In the genomic region with DNA sequence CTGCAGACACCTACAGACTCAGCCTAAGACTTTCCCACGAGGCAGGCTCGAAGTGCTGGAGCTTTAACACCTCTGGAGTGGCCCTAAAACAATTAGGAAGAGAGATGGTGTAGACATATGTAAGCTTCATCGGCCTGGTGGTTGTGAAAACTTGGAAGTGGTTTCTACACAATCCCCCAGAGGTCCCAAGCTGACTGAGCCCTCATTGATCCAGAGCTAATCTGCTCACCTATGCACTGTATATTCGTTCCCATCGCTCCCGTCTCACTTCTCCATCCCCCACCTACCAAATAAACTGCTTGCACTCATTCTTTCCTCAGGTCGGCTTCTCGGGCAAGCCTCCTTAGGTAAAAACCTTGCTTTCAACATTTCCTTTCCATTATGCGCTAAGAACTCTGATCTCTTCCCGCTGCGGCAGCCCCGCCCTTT, we compare ENCODE assay signal across 9 cellular contexts. TPM values are rescaled to one million over a fixed set of nuclear protein-coding genes. Genes with fewer than 3 reads are reported as not detected.
DNase-seq lines count a peak whose midpoint lies in the region; ATAC-seq and TF ChIP-seq lines count a peak whose summit lies in the region.
"Had no signal": no experiment of that assay in that cellular context is flagged by ENCODE, and none has a peak within 500 bp of the region (broad histone marks: within the 10 kb centered on the region; RNA-seq: fewer than 3 reads in every experiment).

No MANE protein-coding gene starts in this region.

- TF ChIP-seq EP300 in sigmoid colon (IDR thresholded peaks at IDR 0.05): no peak

- H3K4me3 ChIP-seq in fibroblast of pulmonary artery (replicated peaks; ENCODE audit: low read depth, low read length) (peak overlapping the region; percentile 74), sigmoid colon (peak overlapping the region; percentile 61 to 71 (median 67))

- peaks cover 0 to 15% (median 9%) of the 10 kb centered on the region in 4 donors for H3K4me1 ChIP-seq in sigmoid colon

- H3K9me3 ChIP-seq in sigmoid colon: peaks cover 0 to 3% (median 0%) of the 10 kb centered on the region in 4 donors

- no peak overlapping the region for H3K4me3 Mint-ChIP-seq in activated CD4-positive, alpha-beta T cell treated with anti-CD3 and anti-CD28 coated beads, Interleukin-2, amount 10 ng/mL, durations not matched to agents 24 days and 14 days
- H3K4me3 Mint-ChIP-seq: natural killer cell had no signal

- 4 to 5% methylated on average over 12 of the region's 12 CpGs for WGBS in sigmoid colon, 2 donors

- DNase-seq in NCI-H82 (lab: John Stamatoyannopoulos, UW) (peak; percentile 64), fibroblast of pulmonary artery (ENCODE audit: low read depth) (no peak), sigmoid colon (no peak), NCI-H345 treated with DMSO at 0.1 percent for 48 hours (lab: John Stamatoyannopoulos, UW; ENCODE audit: unreplicated experiment) (no peak)
- DNase-seq in activated CD4-positive, alpha-beta T cell treated with anti-CD3 and anti-CD28 coated beads, Interleukin-2, amount 10 ng/mL, durations not matched to agents 24 days and 14 days: no peak
- no peak for DNase-seq in stimulated activated CD4-positive, alpha-beta T cell treated with anti-CD3 and anti-CD28 coated beads, Interleukin-1b, Interleukin-23, amount 100 ng/mL, for 48 hours

- no peak for TF ChIP-seq POLR2A in sigmoid colon (IDR thresholded peaks at IDR 0.05)

- peaks cover 19% of the 10 kb centered on the region for H3K9me3 Mint-ChIP-seq in activated CD4-positive, alpha-beta T cell treated with anti-CD3 and anti-CD28 coated beads, Interleukin-2, amount 10 ng/mL, durations not matched to agents 24 days and 14 days
- H3K9me3 Mint-ChIP-seq: natural killer cell had no signal

- H3K27me3 Mint-ChIP-seq in activated CD4-positive, alpha-beta T cell treated with anti-CD3 and anti-CD28 coated beads, Interleukin-2, amount 10 ng/mL, durations not matched to agents 24 days and 14 days: no peaks in the 10 kb centered on the region

- ATAC-seq in GM18498 (IDR thresholded peaks at IDR 0.05; ENCODE audit: unreplicated experiment): peak; percentile 34
- ATAC-seq in HG03097 (IDR thresholded peaks at IDR 0.05; ENCODE audit: low FRiP score, unreplicated experiment): no peak

- no peaks in the 10 kb centered on the region for H3K27me3 ChIP-seq in sigmoid colon

- no peaks in the 10 kb centered on the region for H3K4me1 Mint-ChIP-seq in activated CD4-positive, alpha-beta T cell treated with anti-CD3 and anti-CD28 coated beads, Interleukin-2, amount 10 ng/mL, durations not matched to agents 24 days and 14 days
- H3K4me1 Mint-ChIP-seq: natural killer cell had no signal

- TF ChIP-seq CTCF in fibroblast of pulmonary artery (IDR thresholded peaks at IDR 0.05; ENCODE audit: low read length, missing control alignments) (no peak), sigmoid colon (IDR thresholded peaks at IDR 0.05) (no peak)

- H3K36me3 Mint-ChIP-seq in activated CD4-positive, alpha-beta T cell treated with anti-CD3 and anti-CD28 coated beads, Interleukin-2, amount 10 ng/mL, durations not matched to agents 24 days and 14 days (ENCODE audit: low read depth): peaks cover 2% of the 10 kb centered on the region

- H3K27ac ChIP-seq in sigmoid colon: peak overlapping the region; percentile 88 to 95 (median 92)

- H3K27ac Mint-ChIP-seq in activated CD4-positive, alpha-beta T cell treated with anti-CD3 and anti-CD28 coated beads, Interleukin-2, amount 10 ng/mL, durations not matched to agents 24 days and 14 days: no peak overlapping the region
- H3K27ac Mint-ChIP-seq: natural killer cell had no signal

- H3K36me3 ChIP-seq in sigmoid colon: peaks cover 0 to 22% (median 0%) of the 10 kb centered on the region in 4 donors

- intact Hi-C loops in sigmoid colon (cut with DNase I): loop anchor here (1.0 to 10.0 kb wide), 4 partner anchors 37 to 291 kb away; a partner anchor contains a TSS
- intact Hi-C loops in activated CD4-positive, alpha-beta T cell treated with anti-CD3 and anti-CD28 coated beads, Interleukin-2, amount 10 ng/mL, durations not matched to agents 24 days and 14 days (cut with micrococcal nuclease): loop anchor here (2.0 kb wide), 1 partner anchor 37 kb away; a partner anchor contains a TSS

RNA-seq across cellular contexts. Expression of a gene that starts 0.8 kb away (rescaled TPM):
- total RNA-seq in sigmoid colon: 1 to 10 TPM; 2.9 to 6.1 (median 5.4) TPM
- polyA plus RNA-seq in sigmoid colon: 1 to 10 TPM; 1.2 to 3.0 (median 1.6) TPM
- total RNA-seq in activated CD4-positive, alpha-beta T cell treated with anti-CD3 and anti-CD28 coated beads, Interleukin-2, amount 10 ng/mL, durations not matched to agents 24 days and 14 days: 0.69 and 0.72 TPM in 2 replicates

RNA-seq across cellular contexts. Expression of a gene that starts 36.8 kb away (rescaled TPM):
- 1 to 10 TPM; 8.1 to 8.7 (median 8.4) TPM for total RNA-seq in sigmoid colon
- 1 to 10 TPM; 1.8 to 2.0 (median 1.8) TPM for polyA plus RNA-seq in sigmoid colon
- total RNA-seq in activated CD4-positive, alpha-beta T cell treated with anti-CD3 and anti-CD28 coated beads, Interleukin-2, amount 10 ng/mL, durations not matched to agents 24 days and 14 days: 2.2 and 3.6 TPM in 2 replicates

RNA-seq across cellular contexts. Expression of a gene that starts 38.7 kb away (rescaled TPM):
- total RNA-seq in sigmoid colon: 10 to 100 TPM in 1 of 4 donors, 1 to 10 TPM in 3; 4.7 to 10.7 (median 5.9) TPM
- 1 to 10 TPM in 1 of 3 donors, under 1 TPM in 2; 0.46 to 1.5 (median 0.60) TPM for polyA plus RNA-seq in sigmoid colon
- total RNA-seq in activated CD4-positive, alpha-beta T cell treated with anti-CD3 and anti-CD28 coated beads, Interleukin-2, amount 10 ng/mL, durations not matched to agents 24 days and 14 days: 3.4 and 3.5 TPM in 2 replicates
